In genomic region chr2:168573128-168573903, GRCh38 we compare ENCODE assay signal across 1 cellular context.
TF ChIP-seq lines count a peak whose summit lies in the region.

No MANE protein-coding gene starts in this region.

TF ChIP-seq in K562, 482 proteins besides CTCF, POLR2A, EP300 and RAD21 (continued from another document):
- TF ChIP-seq, protein P1, sequence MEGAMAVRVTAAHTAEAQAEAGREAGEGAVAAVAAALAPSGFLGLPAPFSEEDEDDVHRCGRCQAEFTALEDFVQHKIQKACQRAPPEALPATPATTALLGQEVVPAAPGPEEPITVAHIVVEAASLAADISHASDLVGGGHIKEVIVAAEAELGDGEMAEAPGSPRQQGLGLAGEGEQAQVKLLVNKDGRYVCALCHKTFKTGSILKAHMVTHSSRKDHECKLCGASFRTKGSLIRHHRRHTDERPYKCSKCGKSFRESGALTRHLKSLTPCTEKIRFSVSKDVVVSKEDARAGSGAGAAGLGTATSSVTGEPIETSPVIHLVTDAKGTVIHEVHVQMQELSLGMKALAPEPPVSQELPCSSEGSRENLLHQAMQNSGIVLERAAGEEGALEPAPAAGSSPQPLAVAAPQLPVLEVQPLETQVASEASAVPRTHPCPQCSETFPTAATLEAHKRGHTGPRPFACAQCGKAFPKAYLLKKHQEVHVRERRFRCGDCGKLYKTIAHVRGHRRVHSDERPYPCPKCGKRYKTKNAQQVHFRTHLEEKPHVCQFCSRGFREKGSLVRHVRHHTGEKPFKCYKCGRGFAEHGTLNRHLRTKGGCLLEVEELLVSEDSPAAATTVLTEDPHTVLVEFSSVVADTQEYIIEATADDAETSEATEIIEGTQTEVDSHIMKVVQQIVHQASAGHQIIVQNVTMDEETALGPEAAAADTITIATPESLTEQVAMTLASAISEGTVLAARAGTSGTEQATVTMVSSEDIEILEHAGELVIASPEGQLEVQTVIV (CRISPR knock-in tag; IDR thresholded peaks at IDR 0.05; ENCODE audit: borderline replicate concordance), result no peak
- TF ChIP-seq ZNF316 (IDR thresholded peaks at IDR 0.05) (peak; percentile 82), SP2 (IDR thresholded peaks at IDR 0.05; ENCODE audit: extremely low read depth, low read depth, low read length, poor library complexity, severe bottlenecking) (no peak), ZNF639 (CRISPR knock-in tag; conservative IDR thresholded peaks at IDR 0.05 in 1 of 2, IDR thresholded peaks at IDR 0.05 in 1 of 2) (no peak), SMARCE1 (IDR thresholded peaks at IDR 0.05) (no peak), HMGXB4 (CRISPR knock-in tag; IDR thresholded peaks at IDR 0.05) (no peak), NR2C2 (CRISPR knock-in tag; IDR thresholded peaks at IDR 0.05) (no peak), NR2C2 (tag; IDR thresholded peaks at IDR 0.05) (no peak), TFE3 (CRISPR knock-in tag; IDR thresholded peaks at IDR 0.05) (no peak), POLR3G (IDR thresholded peaks at IDR 0.05; ENCODE audit: extremely low read depth, insufficient read length, insufficient replicate concordance) (no peak), HNRNPH1 (optimal IDR thresholded peaks at IDR 0.05; ENCODE audit: low read depth, low read length) (no peak), KDM2B (CRISPR knock-in tag; IDR thresholded peaks at IDR 0.05) (no peak), STAT6 (CRISPR knock-in tag; IDR thresholded peaks at IDR 0.05) (no peak), TAL1 (IDR thresholded peaks at IDR 0.05) (peak; percentile 12; the same call in 1 of the 2 replicates), ELF1 (tag; IDR thresholded peaks at IDR 0.05) (no peak), ETV5 (CRISPR knock-in tag; IDR thresholded peaks at IDR 0.05; ENCODE audit: low read depth) (no peak), RFX7 (CRISPR knock-in tag; IDR thresholded peaks at IDR 0.05) (no peak), CREB1 (IDR thresholded peaks at IDR 0.05) (no peak), CREB1 (CRISPR knock-in tag; IDR thresholded peaks at IDR 0.05) (no peak), KLF16 (IDR thresholded peaks at IDR 0.05) (no peak), PML (IDR thresholded peaks at IDR 0.05; ENCODE audit: low read length) (no peak), PRDM10 (IDR thresholded peaks at IDR 0.05; ENCODE audit: partially characterized antibody) (no peak), L3MBTL2 (IDR thresholded peaks at IDR 0.05) (no peak), ELF2 (CRISPR knock-in tag; IDR thresholded peaks at IDR 0.05) (no peak), ARHGAP35 (IDR thresholded peaks at IDR 0.05; ENCODE audit: partially characterized antibody) (no peak), MAFF (IDR thresholded peaks at IDR 0.05; ENCODE audit: low read length) (0 out of 2 replicates have a peak, but pooled peaks have one; percentile 20), RBM17 (IDR thresholded peaks at IDR 0.05; ENCODE audit: borderline replicate concordance, low read depth, low read length) (no peak), ZNF785 (CRISPR knock-in tag; IDR thresholded peaks at IDR 0.05) (no peak), KLF1 (tag; IDR thresholded peaks at IDR 0.05) (no peak), NFATC3 (IDR thresholded peaks at IDR 0.05) (no peak), FOXJ2 (tag; IDR thresholded peaks at IDR 0.05) (no peak), HMG20B (CRISPR knock-in tag; IDR thresholded peaks at IDR 0.05) (no peak), ETV1 (tag; conservative IDR thresholded peaks at IDR 0.05; ENCODE audit: low read depth) (no peak), SMAD4 (CRISPR knock-in tag; conservative IDR thresholded peaks at IDR 0.05) (no peak)
